In genomic region chr6:157732416-157733161, GRCh38 we compare ENCODE assay signal across 1 cellular context.
TF ChIP-seq lines count a peak whose summit lies in the region.

No MANE protein-coding gene starts in this region.

TF ChIP-seq in HepG2, 621 proteins besides CTCF, POLR2A, EP300 and RAD21 (continued from another document and continues in another):
- TF ChIP-seq ZNF609 (CRISPR knock-in tag; IDR thresholded peaks at IDR 0.05; ENCODE audit: borderline replicate concordance) (peak; percentile 54; the same call in 1 of the 2 replicates), HMG20A (CRISPR knock-in tag; IDR thresholded peaks at IDR 0.05; ENCODE audit: borderline replicate concordance) (peak; percentile 88; the same call in 1 of the 2 replicates), BCLAF1 (IDR thresholded peaks at IDR 0.05) (no peak), NCOA1 (CRISPR knock-in tag; IDR thresholded peaks at IDR 0.05) (no peak), NR2F1 (CRISPR knock-in tag; IDR thresholded peaks at IDR 0.05) (0 out of 4 replicates have a peak, but pooled peaks of 1 of the 2 experiments have one; percentile 46), MAFK (conservative IDR thresholded peaks at IDR 0.05 in 1 of 2, IDR thresholded peaks at IDR 0.05 in 1 of 2; ENCODE audit: low read length in 2 of 2) (peak; percentile 64 to 73), HNF4G (IDR thresholded peaks at IDR 0.05; ENCODE audit: borderline replicate concordance, low read depth, low read length) (peak; percentile 42; the same call in 1 of the 2 replicates), HNF4G (CRISPR knock-in tag; IDR thresholded peaks at IDR 0.05; ENCODE audit: borderline replicate concordance, low read depth) (peak; percentile 69; the same call in 1 of the 2 replicates), POGZ (CRISPR knock-in tag; IDR thresholded peaks at IDR 0.05) (peak; percentile 79), ZC3H13 (CRISPR knock-in tag; IDR thresholded peaks at IDR 0.05) (no peak), ZNF639 (CRISPR knock-in tag; conservative IDR thresholded peaks at IDR 0.05) (0 out of 2 replicates have a peak, but pooled peaks have one; percentile 31), ZNF589 (CRISPR knock-in tag; conservative IDR thresholded peaks at IDR 0.05) (no peak), CHD2 (IDR thresholded peaks at IDR 0.05; ENCODE audit: low read depth, low read length) (no peak), SOX6 (IDR thresholded peaks at IDR 0.05) (no peak), SOX6 (CRISPR knock-in tag; IDR thresholded peaks at IDR 0.05) (peak; percentile 95), TBX3 (IDR thresholded peaks at IDR 0.05; ENCODE audit: borderline replicate concordance) (peak; percentile 41; the same call in 1 of the 2 replicates), ZNF10 (CRISPR knock-in tag; IDR thresholded peaks at IDR 0.05; ENCODE audit: borderline replicate concordance, low read depth) (no peak), ZNF646 (CRISPR knock-in tag; IDR thresholded peaks at IDR 0.05) (no peak), CREB1 (IDR thresholded peaks at IDR 0.05) (no peak), CREB1 (CRISPR knock-in tag; IDR thresholded peaks at IDR 0.05) (0 out of 2 replicates have a peak, but pooled peaks have one; percentile 31), TEAD3 (CRISPR knock-in tag; optimal IDR thresholded peaks at IDR 0.05; ENCODE audit: borderline replicate concordance) (peak; percentile 40), ZNF383 (CRISPR knock-in tag; IDR thresholded peaks at IDR 0.05; ENCODE audit: borderline replicate concordance) (no peak)
- TF ChIP-seq, protein P1, sequence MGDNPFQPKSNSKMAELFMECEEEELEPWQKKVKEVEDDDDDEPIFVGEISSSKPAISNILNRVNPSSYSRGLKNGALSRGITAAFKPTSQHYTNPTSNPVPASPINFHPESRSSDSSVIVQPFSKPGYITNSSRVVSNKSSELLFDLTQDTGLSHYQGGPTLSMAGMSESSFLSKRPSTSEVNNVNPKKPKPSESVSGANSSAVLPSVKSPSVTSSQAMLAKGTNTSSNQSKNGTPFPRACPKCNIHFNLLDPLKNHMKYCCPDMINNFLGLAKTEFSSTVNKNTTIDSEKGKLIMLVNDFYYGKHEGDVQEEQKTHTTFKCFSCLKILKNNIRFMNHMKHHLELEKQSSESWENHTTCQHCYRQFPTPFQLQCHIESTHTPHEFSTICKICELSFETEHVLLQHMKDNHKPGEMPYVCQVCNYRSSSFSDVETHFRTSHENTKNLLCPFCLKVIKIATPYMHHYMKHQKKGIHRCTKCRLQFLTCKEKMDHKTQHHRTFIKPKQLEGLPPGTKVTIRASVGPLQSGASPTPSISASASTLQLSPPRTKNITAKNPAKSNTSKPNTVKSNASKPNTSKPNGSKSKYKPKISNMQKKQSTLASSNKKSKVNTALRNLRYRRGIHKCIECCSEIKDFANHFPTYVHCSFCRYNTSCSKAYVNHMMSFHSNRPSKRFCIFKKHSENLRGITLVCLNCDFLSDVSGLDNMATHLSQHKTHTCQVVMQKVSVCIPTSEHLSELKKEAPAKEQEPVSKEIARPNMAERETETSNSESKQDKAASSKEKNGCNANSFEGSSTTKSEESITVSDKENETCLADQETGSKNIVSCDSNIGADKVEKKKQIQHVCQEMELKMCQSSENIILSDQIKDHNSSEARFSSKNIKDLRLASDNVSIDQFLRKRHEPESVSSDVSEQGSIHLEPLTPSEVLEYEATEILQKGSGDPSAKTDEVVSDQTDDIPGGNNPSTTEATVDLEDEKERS (CRISPR knock-in tag; IDR thresholded peaks at IDR 0.05): peak; percentile 88
- TF ChIP-seq, protein P2, sequence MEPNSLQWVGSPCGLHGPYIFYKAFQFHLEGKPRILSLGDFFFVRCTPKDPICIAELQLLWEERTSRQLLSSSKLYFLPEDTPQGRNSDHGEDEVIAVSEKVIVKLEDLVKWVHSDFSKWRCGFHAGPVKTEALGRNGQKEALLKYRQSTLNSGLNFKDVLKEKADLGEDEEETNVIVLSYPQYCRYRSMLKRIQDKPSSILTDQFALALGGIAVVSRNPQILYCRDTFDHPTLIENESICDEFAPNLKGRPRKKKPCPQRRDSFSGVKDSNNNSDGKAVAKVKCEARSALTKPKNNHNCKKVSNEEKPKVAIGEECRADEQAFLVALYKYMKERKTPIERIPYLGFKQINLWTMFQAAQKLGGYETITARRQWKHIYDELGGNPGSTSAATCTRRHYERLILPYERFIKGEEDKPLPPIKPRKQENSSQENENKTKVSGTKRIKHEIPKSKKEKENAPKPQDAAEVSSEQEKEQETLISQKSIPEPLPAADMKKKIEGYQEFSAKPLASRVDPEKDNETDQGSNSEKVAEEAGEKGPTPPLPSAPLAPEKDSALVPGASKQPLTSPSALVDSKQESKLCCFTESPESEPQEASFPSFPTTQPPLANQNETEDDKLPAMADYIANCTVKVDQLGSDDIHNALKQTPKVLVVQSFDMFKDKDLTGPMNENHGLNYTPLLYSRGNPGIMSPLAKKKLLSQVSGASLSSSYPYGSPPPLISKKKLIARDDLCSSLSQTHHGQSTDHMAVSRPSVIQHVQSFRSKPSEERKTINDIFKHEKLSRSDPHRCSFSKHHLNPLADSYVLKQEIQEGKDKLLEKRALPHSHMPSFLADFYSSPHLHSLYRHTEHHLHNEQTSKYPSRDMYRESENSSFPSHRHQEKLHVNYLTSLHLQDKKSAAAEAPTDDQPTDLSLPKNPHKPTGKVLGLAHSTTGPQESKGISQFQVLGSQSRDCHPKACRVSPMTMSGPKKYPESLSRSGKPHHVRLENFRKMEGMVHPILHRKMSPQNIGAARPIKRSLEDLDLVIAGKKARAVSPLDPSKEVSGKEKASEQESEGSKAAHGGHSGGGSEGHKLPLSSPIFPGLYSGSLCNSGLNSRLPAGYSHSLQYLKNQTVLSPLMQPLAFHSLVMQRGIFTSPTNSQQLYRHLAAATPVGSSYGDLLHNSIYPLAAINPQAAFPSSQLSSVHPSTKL (CRISPR knock-in tag; IDR thresholded peaks at IDR 0.05): peak; percentile 92
- TF ChIP-seq, protein P3, sequence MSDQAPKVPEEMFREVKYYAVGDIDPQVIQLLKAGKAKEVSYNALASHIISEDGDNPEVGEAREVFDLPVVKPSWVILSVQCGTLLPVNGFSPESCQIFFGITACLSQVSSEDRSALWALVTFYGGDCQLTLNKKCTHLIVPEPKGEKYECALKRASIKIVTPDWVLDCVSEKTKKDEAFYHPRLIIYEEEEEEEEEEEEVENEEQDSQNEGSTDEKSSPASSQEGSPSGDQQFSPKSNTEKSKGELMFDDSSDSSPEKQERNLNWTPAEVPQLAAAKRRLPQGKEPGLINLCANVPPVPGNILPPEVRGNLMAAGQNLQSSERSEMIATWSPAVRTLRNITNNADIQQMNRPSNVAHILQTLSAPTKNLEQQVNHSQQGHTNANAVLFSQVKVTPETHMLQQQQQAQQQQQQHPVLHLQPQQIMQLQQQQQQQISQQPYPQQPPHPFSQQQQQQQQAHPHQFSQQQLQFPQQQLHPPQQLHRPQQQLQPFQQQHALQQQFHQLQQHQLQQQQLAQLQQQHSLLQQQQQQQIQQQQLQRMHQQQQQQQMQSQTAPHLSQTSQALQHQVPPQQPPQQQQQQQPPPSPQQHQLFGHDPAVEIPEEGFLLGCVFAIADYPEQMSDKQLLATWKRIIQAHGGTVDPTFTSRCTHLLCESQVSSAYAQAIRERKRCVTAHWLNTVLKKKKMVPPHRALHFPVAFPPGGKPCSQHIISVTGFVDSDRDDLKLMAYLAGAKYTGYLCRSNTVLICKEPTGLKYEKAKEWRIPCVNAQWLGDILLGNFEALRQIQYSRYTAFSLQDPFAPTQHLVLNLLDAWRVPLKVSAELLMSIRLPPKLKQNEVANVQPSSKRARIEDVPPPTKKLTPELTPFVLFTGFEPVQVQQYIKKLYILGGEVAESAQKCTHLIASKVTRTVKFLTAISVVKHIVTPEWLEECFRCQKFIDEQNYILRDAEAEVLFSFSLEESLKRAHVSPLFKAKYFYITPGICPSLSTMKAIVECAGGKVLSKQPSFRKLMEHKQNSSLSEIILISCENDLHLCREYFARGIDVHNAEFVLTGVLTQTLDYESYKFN (CRISPR knock-in tag; conservative IDR thresholded peaks at IDR 0.05): peak; percentile 91
